In genomic region chr17:75045946-75046582, GRCh38 we compare ENCODE assay signal across 8 cellular contexts. TPM values are rescaled to one million over a fixed set of nuclear protein-coding genes. Genes with fewer than 3 reads are reported as not detected.
DNase-seq lines count a peak whose midpoint lies in the region; ATAC-seq and TF ChIP-seq lines count a peak whose summit lies in the region.
"Not testable (repeated sequence)": the region's sequence is repeated elsewhere in the genome, so short reads cannot be mapped to it uniquely, and the experiment has no call there.

No MANE protein-coding gene starts in this region.

- not testable (repeated sequence) for H3K27me3 Mint-ChIP-seq in WTC11 (ENCODE audit: low read depth)

- peak; percentile 10 for ATAC-seq in HG02840 (IDR thresholded peaks at IDR 0.05; ENCODE audit: low FRiP score, unreplicated experiment)
- ATAC-seq in WTC11: peak; percentile 2
- ATAC-seq in aorta (ENCODE audit: low FRiP score): peak; percentile 73

- peak overlapping the region; percentile 96 for H3K27ac Mint-ChIP-seq in WTC11

- intact Hi-C loops in posterior vena cava (cut with DNase I) (loop anchor here in 1 of 2 donors (10.0 kb wide), 1 partner anchor 159 kb away; the partner anchor contains the start of gene NUP85), aorta (cut with DNase I) (loop anchor here in 1 of 2 donors (5.0 kb wide), 1 partner anchor 61 kb away; the partner anchor contains the start of gene ARMC7)

- H3K4me3 ChIP-seq in iPS-18a (ENCODE audit: low read length) (peak overlapping the region; percentile 98), aorta (ENCODE audit: low read length in 2 of 2) (peak overlapping the region; percentile 85 to 95)

- CTCF ChIA-PET in WTC11 (lab: Charles Lee): interaction anchor here (1.3 to 2.4 kb wide), 5 partner anchors 9 to 225 kb away, joined by 3 to 13 read pairs (median 3); partner anchors contain the start of genes HID1 and MIF4GD

- peaks cover 33% of the 10 kb centered on the region for H3K36me3 ChIP-seq in iPS-18a (ENCODE audit: control insufficient read depth, low read depth, low read length)
- not testable (repeated sequence) for H3K36me3 ChIP-seq in aorta (ENCODE audit: control insufficient read depth in 1 of 2, insufficient read depth in 2 of 2, low read length in 1 of 2)

- WGBS in aorta, 2 donors: 8% methylated on average over 36 of the region's 36 CpGs

- not testable (repeated sequence) for TF ChIP-seq CTCF in GM13976 (IDR thresholded peaks at IDR 0.05; ENCODE audit: borderline replicate concordance, control extremely low read depth, extremely low read depth, insufficient read depth, missing control alignments); WTC11 (IDR thresholded peaks at IDR 0.05)

- H3K4me1 Mint-ChIP-seq in WTC11: peaks cover 50% of the 10 kb centered on the region

- peaks cover 30% of the 10 kb centered on the region for H3K36me3 Mint-ChIP-seq in WTC11

- in situ Hi-C loops in GM13976 (cut with MboI; ENCODE audit: low sequenced_read_pairs, unreplicated experiment): not testable (repeated sequence)

- H3K9ac ChIP-seq in iPS-18a (ENCODE audit: low read length): peak overlapping the region; percentile 80

- DNase-seq in GM13976 (ENCODE audit: low spot score) (peak; percentile 57), NCI-H2029 (lab: John Stamatoyannopoulos, UW) (peak; percentile 36), cerebellar cortex (ENCODE audit: low spot score) (peak; percentile 45), posterior vena cava (ENCODE audit: low spot score) (peak; percentile 82), aorta (peak in 1 of 2 donors; percentile 85)
- not testable (repeated sequence) for DNase-seq in WTC11 (ENCODE audit: low spot score)

- H3K9me3 ChIP-seq in iPS-18a (ENCODE audit: control insufficient read depth, low read depth, low read length); aorta (ENCODE audit: control insufficient read depth, low read length): not testable (repeated sequence)

- H3K27me3 ChIP-seq in iPS-18a (ENCODE audit: control insufficient read depth, insufficient read depth, low read length); aorta (ENCODE audit: control insufficient read depth in 1 of 2, insufficient read depth in 2 of 2, low read length in 1 of 2): not testable (repeated sequence)

- H3K4me1 ChIP-seq in iPS-18a (ENCODE audit: control insufficient read depth, low read depth, low read length): peaks cover 22% of the 10 kb centered on the region
- not testable (repeated sequence) for H3K4me1 ChIP-seq in aorta (ENCODE audit: control insufficient read depth in 1 of 2, insufficient read depth in 2 of 2, low read length in 2 of 2)

- not testable (repeated sequence) for H3K9me3 Mint-ChIP-seq in WTC11

- peak overlapping the region; percentile 98 for H3K4me3 Mint-ChIP-seq in WTC11

- POLR2A ChIA-PET in WTC11 (lab: Charles Lee): interaction anchor here (0.8 to 2.3 kb wide), 4 partner anchors 9 to 86 kb away, joined by 3 to 9 read pairs (median 4); partner anchors contain the start of genes MRPL58 and NT5C

- H3K27ac ChIP-seq in iPS-18a (ENCODE audit: low read length) (peak overlapping the region; percentile 41), aorta (ENCODE audit: low read depth in 1 of 2, low read length in 2 of 2) (peak overlapping the region; percentile 47 to 99)

TF ChIP-seq in WTC11, 78 proteins besides CTCF, POLR2A, EP300 and RAD21:
- TF ChIP-seq ZBTB43 (CRISPR knock-in tag; IDR thresholded peaks at IDR 0.05): 0 out of 2 replicates have a peak, but pooled peaks have one; percentile 13
- TF ChIP-seq KAT7 (CRISPR knock-in tag; IDR thresholded peaks at IDR 0.05; ENCODE audit: borderline replicate concordance): 0 out of 2 replicates have a peak, but pooled peaks have one; percentile 14
- TF ChIP-seq ATF1 (CRISPR knock-in tag; IDR thresholded peaks at IDR 0.05): 0 out of 2 replicates have a peak, but pooled peaks have one; percentile 30

RNA-seq across cellular contexts. Expression of gene ATP5PD, which starts 0.7 kb away (rescaled TPM):
- total RNA-seq in WTC11 (2021): 383 to 427 TPM (median 419 TPM) in 3 replicates
- 100 to 1,000 TPM; 205 to 235 TPM for total RNA-seq in posterior vena cava
- total RNA-seq in aorta: 100 to 1,000 TPM; 136 to 149 TPM
- polyA plus RNA-seq in aorta: 100 to 1,000 TPM; 349 to 520 TPM

RNA-seq across cellular contexts. Expression of gene KCTD2, which starts 1.0 kb away (rescaled TPM):
- 31.3 to 34.0 TPM (median 32.8 TPM) in 3 replicates for total RNA-seq in WTC11 (2021)
- 10 to 100 TPM; 23.0 to 25.0 TPM for total RNA-seq in posterior vena cava
- total RNA-seq in aorta: 10 to 100 TPM; 21.4 to 26.4 TPM
- 10 to 100 TPM; 13.9 to 14.9 TPM for polyA plus RNA-seq in aorta

RNA-seq across cellular contexts. Expression of gene MRPL58, which starts 33.6 kb away (rescaled TPM):
- total RNA-seq in WTC11 (2021) (41.8 to 43.7 TPM (median 41.9 TPM) in 3 replicates), posterior vena cava (10 to 100 TPM; 23.3 to 23.5 TPM), aorta (10 to 100 TPM; 16.6 to 17.4 TPM)
- polyA plus RNA-seq in aorta: 10 to 100 TPM; 25.2 to 31.2 TPM

RNA-seq across cellular contexts. Expression of gene SLC16A5, which starts 41.7 kb away (rescaled TPM):
- total RNA-seq in WTC11 (2021): 32.4 to 33.5 TPM (median 33.1 TPM) in 3 replicates
- total RNA-seq in posterior vena cava: 1 to 10 TPM; 6.1 to 8.1 TPM
- 10 to 100 TPM in 1 of 2 donors, 1 to 10 TPM in 1; 5.6 to 11.4 TPM for total RNA-seq in aorta
- polyA plus RNA-seq in aorta: 1 to 10 TPM; 7.8 to 7.9 TPM

RNA-seq across cellular contexts. Expression of gene CDR2L, which starts 58.6 kb away (rescaled TPM):
- total RNA-seq in WTC11 (2021) (28.6 to 31.3 TPM (median 31.0 TPM) in 3 replicates), posterior vena cava (10 to 100 TPM; 17.4 to 26.0 TPM), aorta (10 to 100 TPM; 20.2 to 23.6 TPM)
- 1 to 10 TPM; 5.8 to 7.4 TPM for polyA plus RNA-seq in aorta

Comparison
In these comparisons a context has a peak if more than half of its experiments do, and no peak if none do; other contexts are left out.
1. ATAC-seq: peak in every context shown above with its lines; median percentile 73 in aorta; 10 in HG02840; 2 in WTC11.